In genomic region chr2:155867564-155867963, GRCh38 we compare ENCODE assay signal across 2 cellular contexts.
TF ChIP-seq lines count a peak whose summit lies in the region.

No MANE protein-coding gene starts in this region.

TF ChIP-seq in HepG2, 621 proteins besides CTCF, POLR2A, EP300 and RAD21 (continued from another document):
- TF ChIP-seq GTF3A (CRISPR knock-in tag; conservative IDR thresholded peaks at IDR 0.05) (no peak), HOXA3 (CRISPR knock-in tag; IDR thresholded peaks at IDR 0.05) (no peak), TFE3 (CRISPR knock-in tag; IDR thresholded peaks at IDR 0.05) (no peak), CREB1 (IDR thresholded peaks at IDR 0.05) (peak; percentile 81), CREB1 (CRISPR knock-in tag; IDR thresholded peaks at IDR 0.05) (no peak), ZNF747 (CRISPR knock-in tag; IDR thresholded peaks at IDR 0.05; ENCODE audit: borderline replicate concordance) (no peak), BCL3 (CRISPR knock-in tag; IDR thresholded peaks at IDR 0.05) (no peak), MIXL1 (CRISPR knock-in tag; IDR thresholded peaks at IDR 0.05) (no peak), ZNF460 (CRISPR knock-in tag; IDR thresholded peaks at IDR 0.05; ENCODE audit: borderline replicate concordance) (no peak), ATF7 (IDR thresholded peaks at IDR 0.05) (peak; percentile 90), ATF7 (CRISPR knock-in tag; IDR thresholded peaks at IDR 0.05) (no peak), ZNF207 (IDR thresholded peaks at IDR 0.05; ENCODE audit: borderline replicate concordance) (no peak), PITX1 (CRISPR knock-in tag; IDR thresholded peaks at IDR 0.05) (no peak)
TF ChIP-seq in HepG2: peak in this region for 2.

TF ChIP-seq in HEK293, 187 proteins besides CTCF, POLR2A, EP300 and RAD21:
- TF ChIP-seq ATF2 (tag by site-specific recombination; IDR thresholded peaks at IDR 0.05; ENCODE audit: low read depth) (0 out of 2 replicates have a peak, but pooled peaks have one; percentile 22), TCF7L2 (IDR thresholded peaks at IDR 0.05; ENCODE audit: borderline replicate concordance, low read depth, low read length) (no peak)
